39 cellular contexts compared by ENCODE assay signal in genomic region chr15:66564136-66565041, GRCh38. TPM values are rescaled to one million over a fixed set of nuclear protein-coding genes. Genes with fewer than 3 reads are reported as not detected.
A peak's percentile ranks its signal among the peaks of the same experiment; 100 is the strongest.
DNase-seq lines count a peak whose midpoint lies in the region; ATAC-seq, FAIRE-seq and TF ChIP-seq lines count a peak whose summit lies in the region.
"Had no signal": no experiment of that assay in that cellular context is flagged by ENCODE, and none has a peak within 500 bp of the region (broad histone marks: within the 10 kb centered on the region; RNA-seq: fewer than 3 reads in every experiment).

No MANE protein-coding gene starts in this region.

- H2AFZ ChIP-seq in neural progenitor cell (replicated peaks), result no peak overlapping the region
- H2AFZ ChIP-seq: hepatocyte had no signal

- no peak for TF ChIP-seq CTCF in foreskin keratinocyte (conservative IDR thresholded peaks at IDR 0.05)
- TF ChIP-seq CTCF in neural progenitor cell (IDR thresholded peaks at IDR 0.05), result no peak

- peak; percentile 82 for FAIRE-seq in urothelium cell line (lab: Jason Lieb, UNC)
- FAIRE-seq: endometrium, GM12891, K562, TTC549 had no signal

- POLR2A ChIA-PET in T-cell (lab: Charles Lee), result no interaction called here

- no peaks in the 10 kb centered on the region for H4K20me1 ChIP-seq in neural progenitor cell (ENCODE audit: low read depth)

- no peaks in the 10 kb centered on the region for H3K79me2 ChIP-seq in neural progenitor cell (ENCODE audit: low read depth)
- H3K79me2 ChIP-seq: hepatocyte had no signal

- H3K9me3 ChIP-seq in neural progenitor cell (ENCODE audit: low read depth), result no peaks in the 10 kb centered on the region
- H3K9me3 ChIP-seq: gastrocnemius medialis, MG63, ovary, stomach had no signal

- H3K27ac ChIP-seq in foreskin keratinocyte (no peak overlapping the region), neural progenitor cell (no peak overlapping the region)
- H3K27ac ChIP-seq: 22Rv1, brain microvascular endothelial cell, gastrocnemius medialis, hepatocyte, ovary, SK-N-MC, stomach had no signal

- H3K4me3 ChIP-seq in neural progenitor cell, result peak overlapping the region; percentile 39
- H3K4me3 ChIP-seq: gastrocnemius medialis, hepatocyte, K562, MG63, ovary, SK-N-MC, stomach had no signal

- H3K4me3 Mint-ChIP-seq in neural progenitor cell, result no peak overlapping the region
- H3K4me3 Mint-ChIP-seq in T-cell, result no peak overlapping the region
- H3K4me3 Mint-ChIP-seq: activated naive CD4-positive, alpha-beta T cell treated with anti-CD3 and anti-CD28 coated beads, Interleukin-2, amount 10 ng/mL, durations not matched to agents 7 days and 5 days; HFFc6; nephron; T-helper 1 cell treated with Interleukin-12 subunit alpha and Interleukin-12 subunit beta and Interleukin-4 antibody, amounts not matched to agents 30 μg/mL and 1 μg/mL, for 36 hours had no signal

- ATAC-seq in foreskin keratinocyte, result peak; percentile 50
- ATAC-seq in T-cell (replicated peaks in 1 of 4), result no peak
- ATAC-seq: activated CD4-positive, CD25-positive, alpha-beta regulatory T cell treated with anti-CD3 and anti-CD28 coated beads, Interleukin-2, amount 50 U/mL, for 24 hours; gastrocnemius medialis; K562; left cardiac atrium; PC-3 had no signal

- no peaks in the 10 kb centered on the region for H3K36me3 ChIP-seq in neural progenitor cell
- H3K36me3 ChIP-seq: brain microvascular endothelial cell, gastrocnemius medialis, MG63, ovary, stomach had no signal

- in situ Hi-C loops in KBM-7 (cut with MboI; ENCODE audit: low pct_unique_long_range_greater_than_20kb, low sequenced_read_pairs), result no loop called here

- peak overlapping the region; percentile 60 for H3K27ac Mint-ChIP-seq in neural progenitor cell
- H3K27ac Mint-ChIP-seq in T-cell, result no peak overlapping the region
- H3K27ac Mint-ChIP-seq: activated naive CD4-positive, alpha-beta T cell treated with anti-CD3 and anti-CD28 coated beads, Interleukin-2, amount 10 ng/mL, durations not matched to agents 7 days and 5 days; HFFc6; nephron; T-helper 1 cell treated with Interleukin-12 subunit alpha and Interleukin-12 subunit beta and Interleukin-4 antibody, amounts not matched to agents 30 μg/mL and 1 μg/mL, for 36 hours had no signal

- DNase-seq in activated CD8-positive, alpha-beta memory T cell treated with anti-CD3 and anti-CD28 coated beads for 24 hours, result peak; percentile 41
- DNase-seq in activated CD8-positive, alpha-beta memory T cell treated with anti-CD3 and anti-CD28 coated beads, Interleukin-2, amount 50 U/mL, for 4 hours, result no peak
- DNase-seq in foreskin keratinocyte (peak in 1 of 2 donors; percentile 44), neural progenitor cell (ENCODE audit: low spot score) (no peak), urothelium cell line (ENCODE audit: low spot score) (no peak), KG1 (lab: John Stamatoyannopoulos, UW) (no peak), T-cell (no peak), KBM-7 (no peak)
- DNase-seq: activated CD4-positive, alpha-beta T cell treated with anti-CD3 and anti-CD28 coated beads, Interleukin-2, amount 50 U/mL, for 4 hours; activated naive CD4-positive, alpha-beta T cell treated with anti-CD3 and anti-CD28 coated beads, Interleukin-2, amount 10 ng/mL, durations not matched to agents 7 days and 5 days; amniotic stem cell; brain microvascular endothelial cell; C1 segment of cervical spinal cord; COR-L47; gastrocnemius medialis; HFFc6; left cardiac atrium; MG63; NCI-H1105 treated with DMSO at 0.1 percent for 48 hours; NCI-H2081; NCI-H524 treated with DMSO at 0.1 percent for 48 hours; ovary; PC-3; stimulated activated CD4-positive, alpha-beta T cell treated with anti-CD3 and anti-CD28 coated beads, Interleukin-12 subunit alpha, Interleukin-12 subunit beta, amount 100 ng/mL, for 4 hours; stimulated activated CD4-positive, alpha-beta T cell treated with anti-CD3 and anti-CD28 coated beads, Interleukin-2, amount 100 ng/mL, for 48 hours; stomach had no signal

- peaks cover 27% of the 10 kb centered on the region for H3K4me1 Mint-ChIP-seq in neural progenitor cell
- peaks cover 4 to 8% (median 6%) of the 10 kb centered on the region in 3 donors for H3K4me1 Mint-ChIP-seq in T-cell

- H3K4me1 ChIP-seq in foreskin keratinocyte, result peaks cover 17% of the 10 kb centered on the region
- peaks cover 21% of the 10 kb centered on the region for H3K4me1 ChIP-seq in neural progenitor cell
- H3K4me1 ChIP-seq: gastrocnemius medialis had no signal

- H3K9ac ChIP-seq in neural progenitor cell, result no peak overlapping the region

- no peaks in the 10 kb centered on the region for H3K9me3 Mint-ChIP-seq in neural progenitor cell
- H3K9me3 Mint-ChIP-seq in T-cell, result no peaks in the 10 kb centered on the region
- H3K9me3 Mint-ChIP-seq: activated naive CD4-positive, alpha-beta T cell treated with anti-CD3 and anti-CD28 coated beads, Interleukin-2, amount 10 ng/mL, durations not matched to agents 7 days and 5 days; HFFc6; nephron; T-helper 1 cell treated with Interleukin-12 subunit alpha and Interleukin-12 subunit beta and Interleukin-4 antibody, amounts not matched to agents 30 μg/mL and 1 μg/mL, for 36 hours had no signal

- no peaks in the 10 kb centered on the region for H3K27me3 ChIP-seq in foreskin keratinocyte
- no peaks in the 10 kb centered on the region for H3K27me3 ChIP-seq in neural progenitor cell
- H3K27me3 ChIP-seq: brain microvascular endothelial cell, hepatocyte, MG63, ovary, stomach had no signal

- H3K27me3 Mint-ChIP-seq in neural progenitor cell (ENCODE audit: insufficient read depth, low read depth) (peaks cover 4% of the 10 kb centered on the region), T-cell (no peaks in the 10 kb centered on the region)

- peak overlapping the region; percentile 80 for H3K4me2 ChIP-seq in neural progenitor cell
- H3K4me2 ChIP-seq: hepatocyte had no signal

- peaks cover 9% of the 10 kb centered on the region for H3F3A ChIP-seq in neural progenitor cell (ENCODE audit: low read depth)

- H3K36me3 Mint-ChIP-seq in neural progenitor cell (no peaks in the 10 kb centered on the region), T-cell (no peaks in the 10 kb centered on the region)
- H3K36me3 Mint-ChIP-seq: activated naive CD4-positive, alpha-beta T cell treated with anti-CD3 and anti-CD28 coated beads, Interleukin-2, amount 10 ng/mL, durations not matched to agents 7 days and 5 days had no signal

- CTCF ChIA-PET in T-cell (lab: Charles Lee), result no interaction called here

RNA-seq across cellular contexts. Expression of gene LCTL, which starts 1.4 kb away (rescaled TPM):
- 0.14 and 0.18 TPM in 2 replicates for total RNA-seq in foreskin keratinocyte
- 0.07 and 0.12 TPM in 2 replicates for polyA plus RNA-seq in foreskin keratinocyte
- 17.2 and 19.2 TPM in 2 replicates for total RNA-seq in neural progenitor cell (ENCODE audit: low replicate concordance)
- not detected for total RNA-seq in T-cell
- total RNA-seq: cerebellum, dermis microvascular lymphatic vessel endothelial cell, gastrocnemius medialis, hepatocyte, K562, left cardiac atrium, lung microvascular endothelial cell, ovary, PC-3, stomach had no signal
- polyA plus RNA-seq: stomach had no signal

RNA-seq across cellular contexts. Expression of gene ZWILCH, which starts 59.3 kb away (rescaled TPM):
- total RNA-seq in foreskin keratinocyte (34.3 and 36.7 TPM in 2 replicates), neural progenitor cell (ENCODE audit: low replicate concordance) (45.2 and 89.5 TPM in 2 replicates), T-cell (1 to 10 TPM; 4.9 to 9.2 (median 6.2) TPM)
- 14.5 and 20.0 TPM in 2 replicates for polyA plus RNA-seq in foreskin keratinocyte

RNA-seq across cellular contexts. Expression of gene RPL4, which starts 59.7 kb away (rescaled TPM):
- total RNA-seq in foreskin keratinocyte (3,686 and 3,829 TPM in 2 replicates), neural progenitor cell (ENCODE audit: low replicate concordance) (7,725 and 7,728 TPM in 2 replicates), T-cell (1,000 to 10,000 TPM; 3,314 to 3,887 (median 3,346) TPM)
- 2,590 and 2,857 TPM in 2 replicates for polyA plus RNA-seq in foreskin keratinocyte

Comparison
In these comparisons a context has a peak if more than half of its experiments do, and no peak if none do; other contexts are left out.
1. RNA of gene LCTL, which starts 1.4 kb away (total RNA-seq): 17.2 to 19.2 TPM in neural progenitor cell; 0.14 to 0.18 TPM in foreskin keratinocyte and not detected in T-cell; every median in the first group is over 10 times any median in the second.